Comparison of ENCODE assay signal across 16 cellular contexts in the genomic region with DNA sequence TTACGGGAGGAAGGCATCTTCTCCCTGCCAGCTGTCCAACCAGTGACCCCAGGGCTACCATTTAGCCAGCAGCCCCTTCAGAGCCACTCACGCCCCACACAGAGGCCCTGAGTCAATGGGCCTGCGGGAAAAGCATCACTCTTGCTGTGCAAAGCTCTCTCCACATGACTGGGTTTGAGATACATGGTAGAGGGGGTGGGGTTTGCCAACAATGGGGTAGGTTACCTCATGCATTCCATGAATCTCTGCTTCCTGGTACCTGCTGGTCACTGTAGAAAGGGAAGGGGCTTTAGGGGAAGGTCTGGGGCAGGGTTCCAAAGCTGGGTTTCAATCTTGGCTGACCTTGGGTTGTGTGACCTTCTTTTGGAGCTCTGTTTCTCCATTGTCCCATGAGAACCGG. TPM values are rescaled to one million over a fixed set of nuclear protein-coding genes. Genes with fewer than 3 reads are reported as not detected.
"Had no signal": no experiment of that assay in that cellular context is flagged by ENCODE, and none has a peak within 500 bp of the region (broad histone marks: within the 10 kb centered on the region; RNA-seq: fewer than 3 reads in every experiment).

No MANE protein-coding gene starts in this region.

- H3K27me3 ChIP-seq: dorsolateral prefrontal cortex, pancreas, testis, upper lobe of left lung had no signal

- H3K9me3 ChIP-seq: lower lobe of right lung, pancreas, testis, upper lobe of left lung had no signal

- DNase-seq: activated CD4-positive, alpha-beta memory T cell treated with anti-CD3 and anti-CD28 coated beads for 36 hours; activated gamma-delta T cell; activated T-cell treated with anti-CD3 and anti-CD28 coated beads, Interleukin-2, amount 50 U/mL, for 4 hours; dorsolateral prefrontal cortex; lower lobe of right lung; pancreas; stimulated activated CD4-positive, alpha-beta T cell treated with anti-CD3 and anti-CD28 coated beads, Interleukin-1b, Interleukin-23, amount 100 ng/mL, for 48 hours; stimulated activated naive CD8-positive, alpha-beta T cell treated with anti-CD3 and anti-CD28 coated beads, Interleukin-15, amount 100 ng/mL, for 72 hours; T-helper 1 cell; testis; upper lobe of left lung had no signal

- H3K4me3 ChIP-seq: dorsolateral prefrontal cortex, lower lobe of right lung, pancreas, testis, upper lobe of left lung had no signal

- H3K4me1 ChIP-seq: lower lobe of right lung, pancreas, testis, upper lobe of left lung had no signal

- FAIRE-seq: pancreas had no signal

- H3K27ac ChIP-seq: lower lobe of right lung, pancreas, testis, upper lobe of left lung had no signal

- H3K36me3 ChIP-seq: lower lobe of right lung, pancreas, upper lobe of left lung had no signal

RNA-seq across cellular contexts. Expression of gene MORN5, which starts 43.7 kb away (rescaled TPM):
- total RNA-seq: activated CD4-positive, alpha-beta memory T cell treated with anti-CD3 and anti-CD28 coated beads for 36 hours; activated T-cell treated with anti-CD3 and anti-CD28 coated beads, Interleukin-2, amount 50 U/mL, for 4 hours; cardiac septum; esophagus mucosa; mesothelial cell of epicardium; myocyte had no signal
- polyA plus RNA-seq: neural cell had no signal
